Comparison of ENCODE assay signal across 20 cellular contexts in the genomic region with DNA sequence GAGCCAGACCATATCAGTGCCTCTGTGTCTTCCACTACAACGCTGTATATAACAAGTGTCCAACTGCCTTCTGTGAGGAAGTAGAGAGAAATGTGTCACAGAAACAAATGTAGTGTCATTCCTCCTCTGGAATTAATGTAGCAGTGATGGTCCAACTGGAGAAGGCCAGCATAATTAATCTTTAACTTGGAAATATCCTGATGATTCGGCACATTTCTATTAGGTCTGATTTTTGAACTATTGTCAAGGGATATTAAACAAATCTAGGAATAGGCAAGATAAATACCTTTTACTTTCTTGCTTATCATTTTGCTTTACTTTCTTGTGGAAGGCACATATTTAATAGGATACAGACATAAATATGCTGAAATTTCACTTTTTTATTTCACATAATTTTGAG.
A peak's percentile ranks its signal among the peaks of the same experiment; 100 is the strongest.
DNase-seq lines count a peak whose midpoint lies in the region; ATAC-seq, FAIRE-seq and TF ChIP-seq lines count a peak whose summit lies in the region.
"Had no signal": no experiment of that assay in that cellular context is flagged by ENCODE, and none has a peak within 500 bp of the region (broad histone marks: within the 10 kb centered on the region; RNA-seq: fewer than 3 reads in every experiment).

No MANE protein-coding gene starts in this region.

- POLR2A ChIA-PET in A549 (lab: Yijun Ruan, JAX) = no interaction called here

- FAIRE-seq in A549 (lab: Jason Lieb, UNC) (no peak), H54 (lab: Jason Lieb, UNC) (peak; percentile 20)
- FAIRE-seq: A204.1, D721Med, G401.6, GM12891, GM19239 had no signal

- TF ChIP-seq EP300 in A549 (IDR thresholded peaks at IDR 0.05) = no peak

- no peak for TF ChIP-seq POLR2A in A549 (IDR thresholded peaks at IDR 0.05; ENCODE audit: low read length)
- no peak for TF ChIP-seq POLR2A in H54 (IDR thresholded peaks at IDR 0.05; ENCODE audit: low read depth, low read length)

- CTCF ChIA-PET in A549 (lab: Yijun Ruan, JAX) = no interaction called here

- no peak overlapping the region for H3K27ac ChIP-seq in A549
- H3K27ac ChIP-seq: BLaER1 treated with 17β-estradiol and CSF1 and Interleukin-3, amounts not matched to agents 10 nM and 100 nM; C4-2B had no signal

- no peaks in the 10 kb centered on the region for H3K4me1 ChIP-seq in A549
- H3K4me1 ChIP-seq: BLaER1 treated with 17β-estradiol and CSF1 and Interleukin-3, amounts not matched to agents 10 nM and 100 nM; Caco-2 had no signal

- TF ChIP-seq CTCF in A549 (IDR thresholded peaks at IDR 0.05) = no peak

- 30% methylated on average over 2 of the region's 2 CpGs for WGBS in A549 (ENCODE audit: missing lambda C conversion rate)

- no peak overlapping the region for H3K4me2 ChIP-seq in A549
- H3K4me2 ChIP-seq: BLaER1 treated with 17β-estradiol and CSF1 and Interleukin-3, amounts not matched to agents 10 nM and 100 nM had no signal

- H3K4me3 ChIP-seq in A549 = no peak overlapping the region
- H3K4me3 ChIP-seq: BLaER1 treated with 17β-estradiol and CSF1 and Interleukin-3, amounts not matched to agents 10 nM and 100 nM had no signal

- no peak for ATAC-seq in A549
- no peak for ATAC-seq in GM19395 (IDR thresholded peaks at IDR 0.05; ENCODE audit: unreplicated experiment)
- ATAC-seq: CD8-positive, alpha-beta T cell had no signal

- no peaks in the 10 kb centered on the region for H3K9me3 ChIP-seq in A549
- H3K9me3 ChIP-seq: Caco-2 had no signal

- no peak for TF ChIP-seq RAD21 in A549 (conservative IDR thresholded peaks at IDR 0.05 in 1 of 2, IDR thresholded peaks at IDR 0.05 in 1 of 2)

- DNase-seq in A549 (ENCODE audit: low read depth in 1 of 2, low spot score in 1 of 2) = no peak
- DNase-seq in H54 (ENCODE audit: insufficient read length, low spot score) = no peak
- peak; percentile 30 for DNase-seq in kidney tubule cell (ENCODE audit: low spot score)
- no peak for DNase-seq in stimulated activated CD4-positive, alpha-beta T cell treated with anti-CD3 and anti-CD28 coated beads, Interleukin-1b, Interleukin-23, amount 100 ng/mL, for 48 hours
- DNase-seq: 8988T; AML-193; Caco-2; Calu3; CD4-positive, alpha-beta T cell; CD8-positive, alpha-beta T cell; DMS79 treated with DMSO at 0.1 percent for 48 hours; GF-D8 had no signal

TF ChIP-seq in A549, 52 proteins besides CTCF, POLR2A, EP300 and RAD21:
- TF ChIP-seq, protein P1, sequence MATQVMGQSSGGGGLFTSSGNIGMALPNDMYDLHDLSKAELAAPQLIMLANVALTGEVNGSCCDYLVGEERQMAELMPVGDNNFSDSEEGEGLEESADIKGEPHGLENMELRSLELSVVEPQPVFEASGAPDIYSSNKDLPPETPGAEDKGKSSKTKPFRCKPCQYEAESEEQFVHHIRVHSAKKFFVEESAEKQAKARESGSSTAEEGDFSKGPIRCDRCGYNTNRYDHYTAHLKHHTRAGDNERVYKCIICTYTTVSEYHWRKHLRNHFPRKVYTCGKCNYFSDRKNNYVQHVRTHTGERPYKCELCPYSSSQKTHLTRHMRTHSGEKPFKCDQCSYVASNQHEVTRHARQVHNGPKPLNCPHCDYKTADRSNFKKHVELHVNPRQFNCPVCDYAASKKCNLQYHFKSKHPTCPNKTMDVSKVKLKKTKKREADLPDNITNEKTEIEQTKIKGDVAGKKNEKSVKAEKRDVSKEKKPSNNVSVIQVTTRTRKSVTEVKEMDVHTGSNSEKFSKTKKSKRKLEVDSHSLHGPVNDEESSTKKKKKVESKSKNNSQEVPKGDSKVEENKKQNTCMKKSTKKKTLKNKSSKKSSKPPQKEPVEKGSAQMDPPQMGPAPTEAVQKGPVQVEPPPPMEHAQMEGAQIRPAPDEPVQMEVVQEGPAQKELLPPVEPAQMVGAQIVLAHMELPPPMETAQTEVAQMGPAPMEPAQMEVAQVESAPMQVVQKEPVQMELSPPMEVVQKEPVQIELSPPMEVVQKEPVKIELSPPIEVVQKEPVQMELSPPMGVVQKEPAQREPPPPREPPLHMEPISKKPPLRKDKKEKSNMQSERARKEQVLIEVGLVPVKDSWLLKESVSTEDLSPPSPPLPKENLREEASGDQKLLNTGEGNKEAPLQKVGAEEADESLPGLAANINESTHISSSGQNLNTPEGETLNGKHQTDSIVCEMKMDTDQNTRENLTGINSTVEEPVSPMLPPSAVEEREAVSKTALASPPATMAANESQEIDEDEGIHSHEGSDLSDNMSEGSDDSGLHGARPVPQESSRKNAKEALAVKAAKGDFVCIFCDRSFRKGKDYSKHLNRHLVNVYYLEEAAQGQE (IDR thresholded peaks at IDR 0.05) = no peak
- no peak for TF ChIP-seq FOSB (CRISPR knock-in tag; IDR thresholded peaks at IDR 0.05)
- TF ChIP-seq CBX8 (IDR thresholded peaks at IDR 0.05) = no peak
- peak; percentile 65 for TF ChIP-seq MAFK (IDR thresholded peaks at IDR 0.05; ENCODE audit: partially characterized antibody)
- TF ChIP-seq HOXB5 (CRISPR knock-in tag; IDR thresholded peaks at IDR 0.05) = no peak
- TF ChIP-seq MYC (IDR thresholded peaks at IDR 0.05; ENCODE audit: borderline replicate concordance, low read length) = no peak
